9 cellular contexts compared by ENCODE assay signal in the genomic region with DNA sequence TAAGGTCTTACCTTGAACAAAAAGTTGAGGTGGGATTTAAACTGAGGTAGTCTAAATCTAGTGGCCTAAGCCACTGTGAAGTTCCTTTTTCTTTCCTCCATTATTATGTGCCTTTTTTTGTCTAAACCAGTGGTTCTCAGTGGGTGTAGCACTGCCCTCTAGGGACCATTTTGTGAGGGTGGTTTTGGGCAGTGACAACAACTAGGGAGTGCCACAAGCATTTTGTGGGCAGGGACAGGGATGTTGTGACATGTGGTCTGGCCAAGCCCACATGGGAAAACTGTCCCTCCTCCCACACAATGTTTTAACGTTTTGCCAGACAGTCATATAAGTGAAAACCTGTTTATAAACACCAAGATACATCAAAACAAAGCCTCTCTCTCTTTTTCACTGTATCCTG.
DNase-seq lines count a peak whose midpoint lies in the region; ATAC-seq and TF ChIP-seq lines count a peak whose summit lies in the region.
"Had no signal": no experiment of that assay in that cellular context is flagged by ENCODE, and none has a peak within 500 bp of the region (broad histone marks: within the 10 kb centered on the region; RNA-seq: fewer than 3 reads in every experiment).

No MANE protein-coding gene starts in this region.

- H3K4me3 ChIP-seq in astrocyte of the cerebellum (ENCODE audit: low read depth, low read length) = no peak overlapping the region

- in situ Hi-C loops in astrocyte of the cerebellum (cut with HindIII; ENCODE audit: low sequenced_read_pairs) = no loop called here

- no peak overlapping the region for H3K4me3 Mint-ChIP-seq in mesothelial cell of epicardium
- H3K4me3 Mint-ChIP-seq: activated naive CD8-positive, alpha-beta T cell had no signal

- H3K27me3 Mint-ChIP-seq in mesothelial cell of epicardium (ENCODE audit: low read depth) = no peaks in the 10 kb centered on the region
- H3K27me3 Mint-ChIP-seq: activated naive CD8-positive, alpha-beta T cell had no signal

- peak in 2 of 3 experiments; percentile 4 to 44 for DNase-seq in NCI-H1417 (lab: John Stamatoyannopoulos, UW)
- no peak for DNase-seq in NCI-H1417 treated with DMSO at 0.1 percent for 48 hours (lab: John Stamatoyannopoulos, UW)
- DNase-seq in M059J (ENCODE audit: low read depth) = peak; percentile 19
- DNase-seq in astrocyte of the cerebellum (ENCODE audit: low read depth) = no peak
- DNase-seq in mesothelial cell of epicardium (ENCODE audit: low spot score in 2 of 2, unreplicated experiment in 2 of 2) = no peak
- DNase-seq in NCI-H2107 treated with DMSO at 0.1 percent for 48 hours (lab: John Stamatoyannopoulos, UW; ENCODE audit: unreplicated experiment) = no peak
- no peak for DNase-seq in central memory CD4-positive, alpha-beta T cell

- H3K9me3 Mint-ChIP-seq in mesothelial cell of epicardium = peaks cover 5% of the 10 kb centered on the region

- no peak overlapping the region for H3K27ac Mint-ChIP-seq in mesothelial cell of epicardium
- H3K27ac Mint-ChIP-seq: activated naive CD8-positive, alpha-beta T cell had no signal

- H3K36me3 Mint-ChIP-seq in mesothelial cell of epicardium = no peaks in the 10 kb centered on the region
- H3K36me3 Mint-ChIP-seq: activated naive CD8-positive, alpha-beta T cell had no signal

- peak; percentile 84 for ATAC-seq in GM21786 (IDR thresholded peaks at IDR 0.05; ENCODE audit: unreplicated experiment)

- peaks cover 27% of the 10 kb centered on the region for H3K4me1 Mint-ChIP-seq in mesothelial cell of epicardium

- TF ChIP-seq CTCF in astrocyte of the cerebellum (IDR thresholded peaks at IDR 0.05; ENCODE audit: low read depth, low read length, missing control alignments) (peak; percentile 52), mesothelial cell of epicardium (IDR thresholded peaks at IDR 0.05; ENCODE audit: unreplicated experiment) (peak; percentile 21)

Comparison
In these comparisons a context has a peak if more than half of its experiments do, and no peak if none do; other contexts are left out.
1. DNase-seq: peak in NCI-H1417 (2 of 3) and M059J (single experiment); none in NCI-H1417 treated with DMSO at 0.1 percent for 48 hours (single experiment), astrocyte of the cerebellum (single experiment), mesothelial cell of epicardium (0 of 2), NCI-H2107 treated with DMSO at 0.1 percent for 48 hours (single experiment) and central memory CD4-positive, alpha-beta T cell (single experiment).